Comparison of ENCODE assay signal across 8 cellular contexts in the genomic region with DNA sequence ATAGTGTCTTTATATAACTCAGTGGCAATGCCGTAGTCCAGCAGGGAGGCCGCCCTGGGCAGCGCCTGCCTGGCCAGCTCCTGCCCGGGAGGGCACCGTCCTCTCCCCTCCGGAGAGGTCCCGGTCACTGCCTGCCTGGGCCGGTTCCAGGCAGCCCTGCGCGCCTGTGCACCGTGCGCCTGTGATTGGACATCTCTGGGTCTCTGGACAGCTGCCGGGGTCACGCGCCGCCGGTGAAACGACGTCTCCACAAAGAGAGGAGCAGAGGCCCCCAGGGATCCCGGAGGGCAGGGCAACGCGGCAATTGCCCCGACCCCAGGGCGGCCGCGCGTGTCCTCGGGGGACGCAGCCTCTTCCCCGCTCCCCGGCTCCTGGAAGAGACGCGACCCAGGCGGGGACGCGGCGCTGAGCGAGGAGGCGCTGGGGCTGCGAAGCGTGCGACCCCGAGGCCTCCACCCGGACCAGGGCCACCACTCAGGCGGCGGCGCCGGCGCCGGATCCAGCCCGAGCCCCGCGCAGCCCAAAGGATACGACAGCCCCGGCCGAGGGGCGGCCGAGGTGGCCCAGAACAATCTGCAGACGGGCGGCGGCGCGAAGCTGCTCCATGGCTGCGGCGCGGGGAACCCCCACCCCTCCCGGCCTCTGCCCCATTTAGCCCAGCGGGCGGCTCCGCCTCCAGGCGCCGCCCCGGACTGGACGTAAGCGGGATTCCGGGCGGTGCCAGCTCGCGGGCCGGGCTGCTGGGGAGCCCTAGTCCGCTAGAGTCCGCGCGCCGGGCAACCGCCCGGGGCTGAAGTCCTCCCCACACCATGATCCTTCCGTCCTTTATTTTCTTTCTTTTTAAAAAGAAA. TPM values are rescaled to one million over a fixed set of nuclear protein-coding genes. Genes with fewer than 3 reads are reported as not detected.
DNase-seq lines count a peak whose midpoint lies in the region; ATAC-seq lines count a peak whose summit lies in the region.

A gene (minus strand): TSS at position 628 of the 851 bp plus-strand sequence. CDS start 22 bp downstream, at position 606.

- peak; percentile 16 to 90 (median 81) for DNase-seq in C1 segment of cervical spinal cord (lab: John Stamatoyannopoulos, UW)
- DNase-seq in NCI-H774 (lab: John Stamatoyannopoulos, UW): peak; percentile 90
- DNase-seq in activated CD8-positive, alpha-beta memory T cell treated with anti-CD3 and anti-CD28 coated beads for 48 hours (ENCODE audit: low read depth in 2 of 3, low spot score in 2 of 3): peak; percentile 42 to 60 (median 54)
- peak; percentile 75 to 80 (median 77) for DNase-seq in effector memory CD4-positive, alpha-beta T cell
- peak; percentile 88 for DNase-seq in mesenchymal stem cell
- peak; percentile 60 for DNase-seq in stimulated activated CD8-positive, alpha-beta memory T cell treated with anti-CD3 and anti-CD28 coated beads, Interleukin-12 subunit alpha, Interleukin-12 subunit beta, amount 100 ng/mL, for 1 hour (ENCODE audit: low read depth)

- H3K9ac ChIP-seq in mesenchymal stem cell (ENCODE audit: low read length): peak within 1 kb of the TSS; percentile 99

- peak within 1 kb of the TSS; percentile 89 for H2BK120ac ChIP-seq in mesenchymal stem cell (ENCODE audit: low read depth, low read length)

- no peak within 1 kb of the TSS for H2BK5ac ChIP-seq in mesenchymal stem cell (ENCODE audit: low read depth, low read length, poor library complexity, severe bottlenecking)

- peak within 1 kb of the TSS; percentile 94 for H4K91ac ChIP-seq in mesenchymal stem cell (ENCODE audit: low read length)

- H3K27me3 ChIP-seq in effector memory CD4-positive, alpha-beta T cell (replicated peaks; ENCODE audit: control insufficient read depth, insufficient read depth, low read length, poor library complexity, severe bottlenecking): no peaks in the 10 kb centered on the region
- H3K27me3 ChIP-seq in mesenchymal stem cell (ENCODE audit: control insufficient read depth in 1 of 2, insufficient read depth in 1 of 2, low read length in 2 of 2): no peaks in the 10 kb centered on the region

- H4K8ac ChIP-seq in mesenchymal stem cell (ENCODE audit: low read length): peak within 1 kb of the TSS; percentile 94

- H3K27ac ChIP-seq in effector memory CD4-positive, alpha-beta T cell (ENCODE audit: insufficient read depth, low read length, poor library complexity, severe bottlenecking): peak within 1 kb of the TSS; percentile 88
- H3K27ac ChIP-seq in mesenchymal stem cell (ENCODE audit: low read length, poor library complexity, severe bottlenecking): peak within 1 kb of the TSS; percentile 25

- H2BK15ac ChIP-seq in mesenchymal stem cell (ENCODE audit: low read depth, poor library complexity, severe bottlenecking): peak within 1 kb of the TSS; percentile 94

- no peak within 1 kb of the TSS for H2AK5ac ChIP-seq in mesenchymal stem cell (ENCODE audit: low read length, severe bottlenecking)

- H3K4ac ChIP-seq in mesenchymal stem cell (ENCODE audit: low read depth in 1 of 2, low read length in 2 of 2): peak within 1 kb of the TSS; percentile 42 to 91

- H3K9me3 ChIP-seq in effector memory CD4-positive, alpha-beta T cell (ENCODE audit: control insufficient read depth, low read length): no peaks in the 10 kb centered on the region
- no peaks in the 10 kb centered on the region for H3K9me3 ChIP-seq in mesenchymal stem cell (ENCODE audit: control insufficient read depth, low read length)

- H3K79me1 ChIP-seq in mesenchymal stem cell (replicated peaks; ENCODE audit: low read length, poor library complexity, severe bottlenecking): peaks cover 1% of the 10 kb centered on the region

- peak within 1 kb of the TSS; percentile 90 to 95 for H3K18ac ChIP-seq in mesenchymal stem cell (ENCODE audit: low read depth in 1 of 2, low read length in 2 of 2)

- 1% methylated on average over 66 of the region's 88 CpGs for WGBS in mesenchymal stem cell

- peak within 1 kb of the TSS; percentile 99 for H3K4me2 ChIP-seq in mesenchymal stem cell (ENCODE audit: low read length, poor library complexity, severe bottlenecking)

- peak; percentile 69 for ATAC-seq in GM19035 (IDR thresholded peaks at IDR 0.05; ENCODE audit: unreplicated experiment)
- ATAC-seq in HG03342 (IDR thresholded peaks at IDR 0.05; ENCODE audit: unreplicated experiment): peak; percentile 58

- H3K4me3 ChIP-seq in effector memory CD4-positive, alpha-beta T cell (ENCODE audit: insufficient read depth, low read depth, low read length, poor library complexity, severe bottlenecking): peak within 1 kb of the TSS; percentile 77
- H3K4me3 ChIP-seq in mesenchymal stem cell (ENCODE audit: insufficient read depth in 1 of 2, low read depth in 1 of 2, low read length in 2 of 2): peak within 1 kb of the TSS; percentile 77 to 91

- peak within 1 kb of the TSS in 1 of 2 experiments; percentile 47 for H3K23ac ChIP-seq in mesenchymal stem cell (ENCODE audit: low read length in 2 of 2)

- H2AFZ ChIP-seq in mesenchymal stem cell (ENCODE audit: low read depth, low read length): peak within 1 kb of the TSS; percentile 66

- H3K14ac ChIP-seq in mesenchymal stem cell (ENCODE audit: low read length in 2 of 2): peak within 1 kb of the TSS in 1 of 2 experiments; percentile 79

- H3K4me1 ChIP-seq in effector memory CD4-positive, alpha-beta T cell (ENCODE audit: control insufficient read depth, insufficient read depth, low read length, poor library complexity, severe bottlenecking): peaks cover 15% of the 10 kb centered on the region
- peaks cover 15% of the 10 kb centered on the region for H3K4me1 ChIP-seq in mesenchymal stem cell (ENCODE audit: control insufficient read depth, insufficient read depth, low read depth, low read length)

- peak within 1 kb of the TSS; percentile 56 to 66 for H2BK12ac ChIP-seq in mesenchymal stem cell (ENCODE audit: low read length in 2 of 2)

- no peaks in the 10 kb centered on the region for H3K36me3 ChIP-seq in effector memory CD4-positive, alpha-beta T cell (ENCODE audit: control insufficient read depth, insufficient read depth, low read length)
- peaks cover 0 to 8% of the 10 kb centered on the region in 2 experiments for H3K36me3 ChIP-seq in mesenchymal stem cell (ENCODE audit: control insufficient read depth in 1 of 2, insufficient read depth in 2 of 2, low read depth in 1 of 2, low read length in 2 of 2)

RNA-seq across cellular contexts. Expression of the gene that starts here (rescaled TPM):
- polyA plus RNA-seq in mesenchymal stem cell (2013, experiment 1 of 2): 31.3 TPM
- 33.9 TPM for polyA plus RNA-seq in mesenchymal stem cell (2013, experiment 2 of 2)

Comparison
In these comparisons a context has a peak if more than half of its experiments do, and no peak if none do; other contexts are left out.
1. Peak in every context shown above with its lines: DNase-seq, ATAC-seq, H3K4me3 ChIP-seq and H3K27ac ChIP-seq.